8 cellular contexts compared by ENCODE assay signal in genomic region chr12:104877107-104877705, GRCh38.
DNase-seq lines count a peak whose midpoint lies in the region; ATAC-seq, FAIRE-seq and TF ChIP-seq lines count a peak whose summit lies in the region.

No MANE protein-coding gene starts in this region.

- H3F3A ChIP-seq in MM.1S (ENCODE audit: insufficient read depth, low read length), result no peaks in the 10 kb centered on the region

- H3K4me3 Mint-ChIP-seq in effector memory CD8-positive, alpha-beta T cell, result no peak overlapping the region

- no peak for DNase-seq in MM.1S
- DNase-seq in T1000 (lab: John Stamatoyannopoulos, UW), result peak; percentile 9
- peak; percentile 1 to 26 (median 12) for DNase-seq in effector memory CD8-positive, alpha-beta T cell
- peak; percentile 54 for DNase-seq in midbrain (lab: John Stamatoyannopoulos, UW)
- no peak for DNase-seq in mesenteric fat pad (ENCODE audit: low spot score)
- no peak for DNase-seq in NCI-H2081 treated with DMSO at 0.1 percent for 48 hours (lab: John Stamatoyannopoulos, UW)
- DNase-seq in cerebellar nuclear complex (lab: John Stamatoyannopoulos, UW), result no peak

- H3K36me3 Mint-ChIP-seq in effector memory CD8-positive, alpha-beta T cell (ENCODE audit: insufficient read depth), result no peaks in the 10 kb centered on the region

- no peaks in the 10 kb centered on the region; the same call in 1 of the 2 replicates for H4K20me1 ChIP-seq in MM.1S (ENCODE audit: insufficient read depth, low read length)

- no peak overlapping the region for H3K27ac ChIP-seq in MM.1S (ENCODE audit: low read length)

- H3K27me3 ChIP-seq in MM.1S (replicated peaks; ENCODE audit: insufficient read depth, low read length), result no peaks in the 10 kb centered on the region

- H3K4me3 ChIP-seq in MM.1S (ENCODE audit: low read length), result no peak overlapping the region

- H3K4me1 Mint-ChIP-seq in effector memory CD8-positive, alpha-beta T cell (ENCODE audit: low read depth in 2 of 2), result no peaks in the 10 kb centered on the region

- no peak overlapping the region for H2AFZ ChIP-seq in MM.1S (ENCODE audit: low read length)

- TF ChIP-seq CTCF in MM.1S (IDR thresholded peaks at IDR 0.05; ENCODE audit: low read length), result peak; percentile 32

- no peak overlapping the region for H3K27ac Mint-ChIP-seq in effector memory CD8-positive, alpha-beta T cell

- H3K79me2 ChIP-seq in MM.1S (ENCODE audit: low read length), result no peaks in the 10 kb centered on the region

- H3K9me2 ChIP-seq in MM.1S (replicated peaks; ENCODE audit: insufficient read depth, low read length), result no peaks in the 10 kb centered on the region

- FAIRE-seq in G401.6 (lab: Jason Lieb, UNC), result peak; percentile 23

- peak; percentile 54 for ATAC-seq in effector memory CD8-positive, alpha-beta T cell (replicated peaks)

- no peak overlapping the region for H3K9ac ChIP-seq in MM.1S (ENCODE audit: low read length)

- no peaks in the 10 kb centered on the region for H3K4me1 ChIP-seq in MM.1S (ENCODE audit: low read length)

- H3K36me3 ChIP-seq in MM.1S (replicated peaks; ENCODE audit: insufficient read depth, low read length), result no peaks in the 10 kb centered on the region

- H3K27me3 Mint-ChIP-seq in effector memory CD8-positive, alpha-beta T cell, result peaks cover 9 to 18% of the 10 kb centered on the region in 2 donors

- no peak overlapping the region for H3K4me2 ChIP-seq in MM.1S (ENCODE audit: low read depth, low read length)

- no peaks in the 10 kb centered on the region for H3K9me3 ChIP-seq in MM.1S (replicated peaks; ENCODE audit: insufficient read depth, low read length)

- no peaks in the 10 kb centered on the region for H3K9me3 Mint-ChIP-seq in effector memory CD8-positive, alpha-beta T cell

Comparison
In these comparisons a context has a peak if more than half of its experiments do, and no peak if none do; other contexts are left out.
1. DNase-seq: peak in T1000 (single experiment), effector memory CD8-positive, alpha-beta T cell (3 of 3) and midbrain (single experiment); none in MM.1S (single experiment), mesenteric fat pad (single experiment), NCI-H2081 treated with DMSO at 0.1 percent for 48 hours (single experiment) and cerebellar nuclear complex (0 of 2).